In the genomic region with DNA sequence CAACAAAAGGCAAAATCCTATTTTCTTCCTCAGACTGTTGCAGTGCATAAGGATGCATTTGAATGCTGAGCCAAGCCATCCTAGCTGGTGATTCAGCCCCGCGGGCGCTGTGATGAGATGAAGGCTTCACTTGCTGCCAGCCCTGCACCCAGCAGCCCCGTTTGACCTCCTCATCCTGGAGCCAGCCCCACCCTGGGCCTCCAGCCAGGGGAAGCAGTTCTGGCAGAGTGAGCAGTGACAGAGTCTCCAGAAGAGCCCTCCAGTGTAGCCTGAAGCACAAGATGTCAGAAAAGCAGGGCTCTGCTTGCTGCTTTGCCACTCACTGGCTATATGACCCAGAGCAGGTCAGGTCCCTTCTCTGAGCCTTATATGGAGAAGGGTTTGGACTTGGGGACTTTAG, we compare ENCODE assay signal across 18 cellular contexts.
DNase-seq lines count a peak whose midpoint lies in the region; ATAC-seq and TF ChIP-seq lines count a peak whose summit lies in the region.
"Had no signal": no experiment of that assay in that cellular context is flagged by ENCODE, and none has a peak within 500 bp of the region (broad histone marks: within the 10 kb centered on the region; RNA-seq: fewer than 3 reads in every experiment).

No MANE protein-coding gene starts in this region.

- intact Hi-C loops in right cardiac atrium (cut with DNase I): no loop called here

- H3K36me3 Mint-ChIP-seq in activated T-cell treated with anti-CD3 and anti-CD28 coated beads, Interleukin-2, amount 50 U/mL, for 4 hours (ENCODE audit: insufficient read depth): no peaks in the 10 kb centered on the region
- no peaks in the 10 kb centered on the region for H3K36me3 Mint-ChIP-seq in activated T-helper 17 cell treated with anti-CD3 and anti-CD28 coated beads, Interleukin-2, amount 50 U/mL, for 72 hours (ENCODE audit: low read depth)
- H3K36me3 Mint-ChIP-seq: CD4-positive, alpha-beta memory T cell had no signal

- H3K27me3 Mint-ChIP-seq in activated T-cell treated with anti-CD3 and anti-CD28 coated beads, Interleukin-2, amount 50 U/mL, for 4 hours (ENCODE audit: low read depth): peaks cover 8% of the 10 kb centered on the region
- no peaks in the 10 kb centered on the region for H3K27me3 Mint-ChIP-seq in activated T-helper 17 cell treated with anti-CD3 and anti-CD28 coated beads, Interleukin-2, amount 50 U/mL, for 72 hours

- H3K36me3 ChIP-seq in BE2C: peaks cover 6% of the 10 kb centered on the region; the same call in 1 of the 2 replicates

- H3K4me3 ChIP-seq in BE2C (ENCODE audit: low read depth, low read length) (peak overlapping the region; percentile 21), right cardiac atrium (ENCODE audit: low read length) (no peak overlapping the region)
- H3K4me3 ChIP-seq: mucosa of descending colon had no signal

- no peak overlapping the region for H3K27ac ChIP-seq in right cardiac atrium (ENCODE audit: low read length)

- 14% methylated on average over 4 of the region's 4 CpGs for WGBS in right cardiac atrium

- peak; percentile 89 to 91 for ATAC-seq in right cardiac atrium
- ATAC-seq in activated T-cell treated with anti-CD3 and anti-CD28 coated beads, Interleukin-2, amount 50 U/mL, for 4 hours: no peak
- ATAC-seq in activated T-helper 17 cell treated with anti-CD3 and anti-CD28 coated beads, Interleukin-2, amount 50 U/mL, for 72 hours (replicated peaks): no peak
- ATAC-seq in GM18520 (IDR thresholded peaks at IDR 0.05; ENCODE audit: unreplicated experiment): no peak
- ATAC-seq: mucosa of descending colon, sciatic nerve had no signal

- no peaks in the 10 kb centered on the region for H3K27me3 ChIP-seq in BE2C
- H3K27me3 ChIP-seq in right cardiac atrium (ENCODE audit: control insufficient read depth, insufficient read depth): no peaks in the 10 kb centered on the region

- H3K9me3 ChIP-seq in BE2C (no peaks in the 10 kb centered on the region), right cardiac atrium (ENCODE audit: control insufficient read depth, low read length) (no peaks in the 10 kb centered on the region)
- H3K9me3 ChIP-seq: mucosa of descending colon had no signal

- no peak overlapping the region for H3K27ac Mint-ChIP-seq in activated T-helper 17 cell treated with anti-CD3 and anti-CD28 coated beads, Interleukin-2, amount 50 U/mL, for 72 hours
- H3K27ac Mint-ChIP-seq: CD4-positive, alpha-beta memory T cell; T-helper 2 cell treated with Interferon-gamma antibody and Interleukin-4, amounts not matched to agents 5 μg/mL and 100 μg/mL, for 36 hours had no signal

- H3K4me1 Mint-ChIP-seq in activated T-cell treated with anti-CD3 and anti-CD28 coated beads, Interleukin-2, amount 50 U/mL, for 4 hours (ENCODE audit: low read depth): no peaks in the 10 kb centered on the region
- no peaks in the 10 kb centered on the region for H3K4me1 Mint-ChIP-seq in activated T-helper 17 cell treated with anti-CD3 and anti-CD28 coated beads, Interleukin-2, amount 50 U/mL, for 72 hours
- H3K4me1 Mint-ChIP-seq: CD4-positive, alpha-beta memory T cell had no signal

- no peak for TF ChIP-seq CTCF in BE2C (IDR thresholded peaks at IDR 0.05; ENCODE audit: low read depth, low read length)

- H3K4me1 ChIP-seq in BE2C (peaks cover 52% of the 10 kb centered on the region), right cardiac atrium (ENCODE audit: control insufficient read depth, insufficient read depth, low read length) (no peaks in the 10 kb centered on the region)

- DNase-seq in BE2C (peak; percentile 96), NCI-H2029 (lab: John Stamatoyannopoulos, UW) (peak; percentile 87), cerebellar cortex (ENCODE audit: low spot score) (peak; percentile 86), right cardiac atrium (peak; percentile 63 to 90 (median 86)), NCI-H526 treated with DMSO at 0.1 percent for 48 hours (lab: John Stamatoyannopoulos, UW) (no peak)
- DNase-seq in activated T-cell treated with anti-CD3 and anti-CD28 coated beads, Interleukin-2, amount 50 U/mL, for 4 hours: no peak
- DNase-seq: activated CD4-positive, alpha-beta T cell treated with anti-CD3 and anti-CD28 coated beads for 1 hour; activated gamma-delta T cell treated with Interleukin-2 at 50 U/mL for 16 hours; amniotic stem cell; CD4-positive, alpha-beta memory T cell; MM.1S; mucosa of descending colon; NCI-H2171; stimulated activated CD4-positive, alpha-beta T cell treated with anti-CD3 and anti-CD28 coated beads, Interleukin-2, amount 100 ng/mL, for 24 hours had no signal

- no peak overlapping the region for H3K4me3 Mint-ChIP-seq in activated T-cell treated with anti-CD3 and anti-CD28 coated beads, Interleukin-2, amount 50 U/mL, for 4 hours
- H3K4me3 Mint-ChIP-seq in activated T-helper 17 cell treated with anti-CD3 and anti-CD28 coated beads, Interleukin-2, amount 50 U/mL, for 72 hours: no peak overlapping the region
- H3K4me3 Mint-ChIP-seq: CD4-positive, alpha-beta memory T cell; T-helper 2 cell treated with Interferon-gamma antibody and Interleukin-4, amounts not matched to agents 5 μg/mL and 100 μg/mL, for 36 hours had no signal

- no peaks in the 10 kb centered on the region for H3K9me3 Mint-ChIP-seq in activated T-cell treated with anti-CD3 and anti-CD28 coated beads, Interleukin-2, amount 50 U/mL, for 4 hours
- H3K9me3 Mint-ChIP-seq in activated T-helper 17 cell treated with anti-CD3 and anti-CD28 coated beads, Interleukin-2, amount 50 U/mL, for 72 hours: no peaks in the 10 kb centered on the region
- H3K9me3 Mint-ChIP-seq: T-helper 2 cell treated with Interferon-gamma antibody and Interleukin-4, amounts not matched to agents 5 μg/mL and 100 μg/mL, for 36 hours had no signal

Comparison
In these comparisons a context has a peak if more than half of its experiments do, and no peak if none do; other contexts are left out.
1. DNase-seq: peak in BE2C (single experiment), NCI-H2029 (single experiment), cerebellar cortex (single experiment) and right cardiac atrium (3 of 3); none in activated T-cell treated with anti-CD3 and anti-CD28 coated beads, Interleukin-2, amount 50 U/mL, for 4 hours (single experiment) and NCI-H526 treated with DMSO at 0.1 percent for 48 hours (single experiment).
2. ATAC-seq: peak in right cardiac atrium (2 of 2); none in activated T-cell treated with anti-CD3 and anti-CD28 coated beads, Interleukin-2, amount 50 U/mL, for 4 hours (0 of 2), activated T-helper 17 cell treated with anti-CD3 and anti-CD28 coated beads, Interleukin-2, amount 50 U/mL, for 72 hours (single experiment) and GM18520 (single experiment).